In the genomic region with DNA sequence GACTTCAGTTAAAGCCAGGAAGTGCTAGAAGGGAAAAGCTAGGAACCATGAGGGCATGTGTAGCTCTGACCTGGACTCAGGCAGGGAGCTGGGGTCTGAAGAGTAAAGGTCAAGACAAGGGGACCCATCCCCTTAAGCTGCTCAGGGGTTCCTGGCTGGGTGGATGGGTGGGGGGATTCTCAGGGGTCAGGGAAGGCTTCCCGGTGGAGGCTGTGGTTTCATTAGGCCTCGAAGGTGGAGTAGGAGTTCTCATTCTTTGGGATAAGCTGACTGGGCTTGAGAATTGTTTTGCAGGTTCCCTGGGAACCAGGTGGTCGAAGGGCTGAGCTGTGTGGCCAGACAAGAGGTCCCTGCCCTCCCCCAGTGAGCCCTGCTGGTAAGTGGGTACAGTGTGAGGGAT, we compare ENCODE assay signal across 10 cellular contexts. TPM values are rescaled to one million over a fixed set of nuclear protein-coding genes. Genes with fewer than 3 reads are reported as not detected.
DNase-seq lines count a peak whose midpoint lies in the region; ATAC-seq and TF ChIP-seq lines count a peak whose summit lies in the region.
"Had no signal": no experiment of that assay in that cellular context is flagged by ENCODE, and none has a peak within 500 bp of the region (broad histone marks: within the 10 kb centered on the region; RNA-seq: fewer than 3 reads in every experiment).

No MANE protein-coding gene starts in this region.

- no peak overlapping the region for H4K91ac ChIP-seq in mesenchymal stem cell (ENCODE audit: low read length)

- peaks cover 11% of the 10 kb centered on the region for H3K36me3 ChIP-seq in adipocyte (ENCODE audit: control insufficient read depth, insufficient read depth, low read length, severe bottlenecking)
- peaks cover 0 to 28% of the 10 kb centered on the region in 2 experiments for H3K36me3 ChIP-seq in mesenchymal stem cell (ENCODE audit: control insufficient read depth in 1 of 2, insufficient read depth in 2 of 2, low read depth in 1 of 2, low read length in 2 of 2)
- H3K36me3 ChIP-seq in suprapubic skin = peaks cover 9% of the 10 kb centered on the region
- H3K36me3 ChIP-seq: MG63 had no signal

- ATAC-seq in GM21367 (IDR thresholded peaks at IDR 0.05; ENCODE audit: unreplicated experiment) = no peak
- ATAC-seq: WTC11 had no signal

- no peak overlapping the region for H3K18ac ChIP-seq in mesenchymal stem cell (ENCODE audit: low read depth in 1 of 2, low read length in 2 of 2)

- H3K36me3 Mint-ChIP-seq in activated CD4-positive, alpha-beta T cell treated with anti-CD3 and anti-CD28 coated beads, Interleukin-2, amount 10 ng/mL, durations not matched to agents 7 days and 5 days (ENCODE audit: low read depth) = peaks cover 3% of the 10 kb centered on the region
- H3K36me3 Mint-ChIP-seq: WTC11 had no signal

- no peak overlapping the region for H2AFZ ChIP-seq in mesenchymal stem cell (ENCODE audit: low read depth, low read length)

- no peak overlapping the region for H3K4me3 Mint-ChIP-seq in activated CD4-positive, alpha-beta T cell treated with anti-CD3 and anti-CD28 coated beads, Interleukin-2, amount 10 ng/mL, durations not matched to agents 7 days and 5 days
- H3K4me3 Mint-ChIP-seq: WTC11 had no signal

- DNase-seq in activated CD4-positive, alpha-beta T cell treated with anti-CD3 and anti-CD28 coated beads, Interleukin-2, amount 10 ng/mL, durations not matched to agents 7 days and 5 days = no peak
- no peak for DNase-seq in activated CD4-positive, alpha-beta T cell treated with anti-CD3 and anti-CD28 coated beads for 1 hour
- DNase-seq in adipocyte (ENCODE audit: low read depth) = no peak
- no peak for DNase-seq in mesenchymal stem cell
- peak in 1 of 2 donors; percentile 65 for DNase-seq in suprapubic skin (ENCODE audit: low spot score in 2 of 2)
- no peak for DNase-seq in NK-92 (lab: John Stamatoyannopoulos, UW; ENCODE audit: unreplicated experiment)
- DNase-seq in SW 1271 (lab: John Stamatoyannopoulos, UW) = no peak
- DNase-seq: MG63 had no signal

- no peak for TF ChIP-seq CTCF in suprapubic skin (IDR thresholded peaks at IDR 0.05)

- no peak overlapping the region for H2BK12ac ChIP-seq in mesenchymal stem cell (ENCODE audit: low read length in 2 of 2)

- H3K27ac Mint-ChIP-seq in activated CD4-positive, alpha-beta T cell treated with anti-CD3 and anti-CD28 coated beads, Interleukin-2, amount 10 ng/mL, durations not matched to agents 7 days and 5 days = peak overlapping the region; percentile 85
- H3K27ac Mint-ChIP-seq: WTC11 had no signal

- TF ChIP-seq POLR2A in suprapubic skin (IDR thresholded peaks at IDR 0.05) = no peak

- no peak overlapping the region for H2BK5ac ChIP-seq in mesenchymal stem cell (ENCODE audit: low read depth, low read length, poor library complexity, severe bottlenecking)

- POLR2A ChIA-PET in activated CD4-positive, alpha-beta T cell treated with anti-CD3 and anti-CD28 coated beads, Interleukin-2, amount 10 ng/mL, durations not matched to agents 7 days and 5 days (lab: Charles Lee) = no interaction called here

- H3K4ac ChIP-seq in mesenchymal stem cell (ENCODE audit: low read depth in 1 of 2, low read length in 2 of 2) = no peak overlapping the region

- no peaks in the 10 kb centered on the region for H3K27me3 Mint-ChIP-seq in activated CD4-positive, alpha-beta T cell treated with anti-CD3 and anti-CD28 coated beads, Interleukin-2, amount 10 ng/mL, durations not matched to agents 7 days and 5 days

- H3K23ac ChIP-seq in mesenchymal stem cell (ENCODE audit: low read length in 2 of 2) = no peak overlapping the region

- H2BK120ac ChIP-seq in mesenchymal stem cell (ENCODE audit: low read depth, low read length) = no peak overlapping the region

- H3K14ac ChIP-seq in mesenchymal stem cell (ENCODE audit: low read length in 2 of 2) = no peak overlapping the region

- H2BK15ac ChIP-seq in mesenchymal stem cell (ENCODE audit: low read depth, poor library complexity, severe bottlenecking) = no peak overlapping the region

- H3K79me1 ChIP-seq in mesenchymal stem cell (replicated peaks; ENCODE audit: low read length, poor library complexity, severe bottlenecking) = no peaks in the 10 kb centered on the region

- peaks cover 45% of the 10 kb centered on the region for H3K4me1 Mint-ChIP-seq in activated CD4-positive, alpha-beta T cell treated with anti-CD3 and anti-CD28 coated beads, Interleukin-2, amount 10 ng/mL, durations not matched to agents 7 days and 5 days

- H3K9me3 Mint-ChIP-seq in activated CD4-positive, alpha-beta T cell treated with anti-CD3 and anti-CD28 coated beads, Interleukin-2, amount 10 ng/mL, durations not matched to agents 7 days and 5 days = no peaks in the 10 kb centered on the region
- H3K9me3 Mint-ChIP-seq: WTC11 had no signal

- H3K4me3 ChIP-seq in adipocyte (ENCODE audit: low read length) (peak overlapping the region; percentile 82), mesenchymal stem cell (ENCODE audit: insufficient read depth in 1 of 2, low read depth in 1 of 2, low read length in 2 of 2) (peak overlapping the region in 1 of 2 experiments; percentile 82), suprapubic skin (peak overlapping the region; percentile 69)
- H3K4me3 ChIP-seq: MG63 had no signal

- peak overlapping the region; percentile 95 for H3K9ac ChIP-seq in adipocyte (ENCODE audit: low read length)
- H3K9ac ChIP-seq in mesenchymal stem cell (ENCODE audit: low read length) = peak overlapping the region; percentile 94

- 90% methylated on average over 3 of the region's 3 CpGs for WGBS in mesenchymal stem cell
- 85% methylated on average over 3 of the region's 3 CpGs for WGBS in suprapubic skin

- peaks cover 39% of the 10 kb centered on the region for H3K4me1 ChIP-seq in adipocyte (ENCODE audit: control insufficient read depth, insufficient read depth, low read length)
- peaks cover 12% of the 10 kb centered on the region for H3K4me1 ChIP-seq in mesenchymal stem cell (ENCODE audit: control insufficient read depth, insufficient read depth, low read depth, low read length)
- peaks cover 53% of the 10 kb centered on the region for H3K4me1 ChIP-seq in suprapubic skin

- no peaks in the 10 kb centered on the region for H3K9me3 ChIP-seq in adipocyte (ENCODE audit: control insufficient read depth, low read length)
- H3K9me3 ChIP-seq in mesenchymal stem cell (ENCODE audit: control insufficient read depth, low read length) = no peaks in the 10 kb centered on the region
- H3K9me3 ChIP-seq in suprapubic skin = no peaks in the 10 kb centered on the region
- H3K9me3 ChIP-seq: MG63 had no signal

- no peak overlapping the region for H4K8ac ChIP-seq in mesenchymal stem cell (ENCODE audit: low read length)

- no peak overlapping the region for H2AK5ac ChIP-seq in mesenchymal stem cell (ENCODE audit: low read length, severe bottlenecking)

- H3K4me2 ChIP-seq in mesenchymal stem cell (ENCODE audit: low read length, poor library complexity, severe bottlenecking) = no peak overlapping the region

- H3K27me3 ChIP-seq in adipocyte (replicated peaks; ENCODE audit: control insufficient read depth, insufficient read depth, low read length) (no peaks in the 10 kb centered on the region), mesenchymal stem cell (ENCODE audit: control insufficient read depth in 1 of 2, insufficient read depth in 1 of 2, low read length in 2 of 2) (no peaks in the 10 kb centered on the region), suprapubic skin (no peaks in the 10 kb centered on the region)
- H3K27me3 ChIP-seq: MG63 had no signal

- no peak for TF ChIP-seq EP300 in suprapubic skin (IDR thresholded peaks at IDR 0.05)

- H3K27ac ChIP-seq in mesenchymal stem cell (ENCODE audit: low read length, poor library complexity, severe bottlenecking) = no peak overlapping the region
- H3K27ac ChIP-seq in suprapubic skin = peak overlapping the region; percentile 87

- CTCF ChIA-PET in activated CD4-positive, alpha-beta T cell treated with anti-CD3 and anti-CD28 coated beads, Interleukin-2, amount 10 ng/mL, durations not matched to agents 7 days and 5 days (lab: Charles Lee) = interaction anchor here (0.6 to 2.5 kb wide), 5 partner anchors 9 to 203 kb away, joined by 3 to 19 read pairs (median 3); a partner anchor contains a TSS

RNA-seq across cellular contexts. Expression of a gene that starts 1.2 kb away (rescaled TPM):
- total RNA-seq in activated CD4-positive, alpha-beta T cell treated with anti-CD3 and anti-CD28 coated beads, Interleukin-2, amount 10 ng/mL, durations not matched to agents 7 days and 5 days = 1 to 10 TPM; 1.8 to 2.6 TPM
- polyA plus RNA-seq in mesenchymal stem cell (2013, experiment 1 of 2) = 0.72 TPM
- 0.73 TPM for polyA plus RNA-seq in mesenchymal stem cell (2013, experiment 2 of 2)
- total RNA-seq in suprapubic skin = 10 to 100 TPM in 1 of 4 donors, 1 to 10 TPM in 3; 7.1 to 11.4 (median 8.0) TPM

RNA-seq across cellular contexts. Expression of a gene that starts 4.2 kb away (rescaled TPM):
- total RNA-seq in activated CD4-positive, alpha-beta T cell treated with anti-CD3 and anti-CD28 coated beads, Interleukin-2, amount 10 ng/mL, durations not matched to agents 7 days and 5 days = 10 to 100 TPM; 62.4 to 95.6 TPM
- polyA plus RNA-seq in mesenchymal stem cell (2013, experiment 1 of 2) = 45.0 TPM
- 47.4 TPM for polyA plus RNA-seq in mesenchymal stem cell (2013, experiment 2 of 2)
- 10 to 100 TPM; 11.8 to 18.6 (median 12.8) TPM for total RNA-seq in suprapubic skin

RNA-seq across cellular contexts. Expression of a gene that starts 4.7 kb away (rescaled TPM):
- 10 to 100 TPM; 22.4 to 23.0 TPM for total RNA-seq in activated CD4-positive, alpha-beta T cell treated with anti-CD3 and anti-CD28 coated beads, Interleukin-2, amount 10 ng/mL, durations not matched to agents 7 days and 5 days
- 22.4 TPM for polyA plus RNA-seq in mesenchymal stem cell (2013, experiment 1 of 2)
- 22.4 TPM for polyA plus RNA-seq in mesenchymal stem cell (2013, experiment 2 of 2)
- total RNA-seq in suprapubic skin = 10 to 100 TPM; 20.9 to 25.9 (median 22.2) TPM

RNA-seq across cellular contexts. Expression of a gene that starts 15.3 kb away (rescaled TPM):
- 10 to 100 TPM; 85.9 to 89.8 TPM for total RNA-seq in activated CD4-positive, alpha-beta T cell treated with anti-CD3 and anti-CD28 coated beads, Interleukin-2, amount 10 ng/mL, durations not matched to agents 7 days and 5 days
- 128 TPM for polyA plus RNA-seq in mesenchymal stem cell (2013, experiment 1 of 2)
- 131 TPM for polyA plus RNA-seq in mesenchymal stem cell (2013, experiment 2 of 2)
- 10 to 100 TPM; 40.2 to 62.1 (median 48.0) TPM for total RNA-seq in suprapubic skin

RNA-seq across cellular contexts. Expression of a gene that starts 55.3 kb away (rescaled TPM):
- total RNA-seq in activated CD4-positive, alpha-beta T cell treated with anti-CD3 and anti-CD28 coated beads, Interleukin-2, amount 10 ng/mL, durations not matched to agents 7 days and 5 days = 1 to 10 TPM; 5.0 to 6.6 TPM
- polyA plus RNA-seq in mesenchymal stem cell (2013, experiment 1 of 2) = 0.17 TPM
- 0.25 TPM for polyA plus RNA-seq in mesenchymal stem cell (2013, experiment 2 of 2)
- total RNA-seq in suprapubic skin = 1 to 10 TPM in 3 of 4 donors, under 1 TPM in 1; 0.72 to 4.7 (median 2.0) TPM
